In genomic region chr7:155356323-155357105, GRCh38 we compare ENCODE assay signal across 9 cellular contexts. TPM values are rescaled to one million over a fixed set of nuclear protein-coding genes. Genes with fewer than 3 reads are reported as not detected.
DNase-seq lines count a peak whose midpoint lies in the region; ATAC-seq and TF ChIP-seq lines count a peak whose summit lies in the region.
"Had no signal": no experiment of that assay in that cellular context is flagged by ENCODE, and none has a peak within 500 bp of the region (broad histone marks: within the 10 kb centered on the region; RNA-seq: fewer than 3 reads in every experiment).

No MANE protein-coding gene starts in this region.

- no peak overlapping the region for H2AFZ ChIP-seq in OCI-LY1 (ENCODE audit: low read length)

- H3K4me3 Mint-ChIP-seq in natural killer cell, result no peak overlapping the region

- H3K36me3 Mint-ChIP-seq in natural killer cell, result no peaks in the 10 kb centered on the region

- H3K79me2 ChIP-seq in OCI-LY1 (ENCODE audit: insufficient read depth, low read length), result no peaks in the 10 kb centered on the region

- H3K4me3 ChIP-seq in OCI-LY1 (ENCODE audit: low read depth, low read length, poor library complexity, severe bottlenecking) (no peak overlapping the region), MG63 (no peak overlapping the region)

- DNase-seq in 8988T (peak; percentile 66), GM10248 (ENCODE audit: extremely low spot score) (no peak), foreskin keratinocyte (no peak), natural killer cell (no peak), MG63 (no peak), NAMALWA (ENCODE audit: low spot score) (no peak)
- DNase-seq: NCI-H2029 treated with DMSO at 0.1 percent for 48 hours had no signal

- no peaks in the 10 kb centered on the region for H4K20me1 ChIP-seq in OCI-LY1 (ENCODE audit: insufficient read depth, low read length)

- H3K27me3 Mint-ChIP-seq in natural killer cell (ENCODE audit: low read depth in 2 of 2), result peaks cover 6 to 17% of the 10 kb centered on the region in 2 donors

- peaks cover 14% of the 10 kb centered on the region; the same call in 1 of the 2 replicates for H3K27me3 ChIP-seq in OCI-LY1 (ENCODE audit: insufficient read depth, low read length)
- H3K27me3 ChIP-seq in foreskin keratinocyte, result peaks cover 28% of the 10 kb centered on the region
- H3K27me3 ChIP-seq in MG63, result no peaks in the 10 kb centered on the region

- H3K27ac Mint-ChIP-seq in natural killer cell, result no peak overlapping the region

- intact Hi-C loops in natural killer cell (cut with micrococcal nuclease), result no loop called here

- POLR2A ChIA-PET in GM10248 (lab: Yijun Ruan, JAX), result no interaction called here

- H3K9ac ChIP-seq in OCI-LY1 (ENCODE audit: low read length), result no peak overlapping the region

- H3K9me3 ChIP-seq in OCI-LY1 (ENCODE audit: low read length), result no peaks in the 10 kb centered on the region
- no peaks in the 10 kb centered on the region for H3K9me3 ChIP-seq in MG63

- CTCF ChIA-PET in GM10248 (lab: Yijun Ruan, JAX), result interaction anchor here (1.0 to 4.3 kb wide), 7 partner anchors 12 to 442 kb away, joined by 3 to 22 read pairs (median 3); no protein-coding TSS in a partner anchor

- ATAC-seq in foreskin keratinocyte, result peak; percentile 24
- no peak for ATAC-seq in HG03196 (IDR thresholded peaks at IDR 0.05; ENCODE audit: unreplicated experiment)
- ATAC-seq in natural killer cell, result no peak

- peak; percentile 9 for TF ChIP-seq CTCF in GM10248 (IDR thresholded peaks at IDR 0.05; ENCODE audit: control extremely low read depth, extremely low read depth, low read depth, missing control alignments)
- peak; percentile 45 for TF ChIP-seq CTCF in OCI-LY1 (IDR thresholded peaks at IDR 0.05; ENCODE audit: low read length)
- peak; percentile 55 for TF ChIP-seq CTCF in foreskin keratinocyte (conservative IDR thresholded peaks at IDR 0.05)
- no peak for TF ChIP-seq CTCF in natural killer cell (IDR thresholded peaks at IDR 0.05)

- no peak overlapping the region for H3K4me2 ChIP-seq in OCI-LY1 (ENCODE audit: low read length)

- no peaks in the 10 kb centered on the region for H3K36me3 ChIP-seq in OCI-LY1 (ENCODE audit: insufficient read depth, low read length)
- no peaks in the 10 kb centered on the region for H3K36me3 ChIP-seq in MG63

- H3K27ac ChIP-seq in OCI-LY1 (ENCODE audit: low read depth, low read length, poor library complexity, severe bottlenecking), result no peak overlapping the region
- H3K27ac ChIP-seq in foreskin keratinocyte, result no peak overlapping the region

- no peaks in the 10 kb centered on the region for H3F3A ChIP-seq in OCI-LY1 (ENCODE audit: insufficient read depth, low read length)

- no peaks in the 10 kb centered on the region for H3K9me2 ChIP-seq in OCI-LY1 (ENCODE audit: low read depth, low read length)

- H3K4me1 ChIP-seq in OCI-LY1 (ENCODE audit: insufficient read depth, low read length, severe bottlenecking) (peaks cover 9% of the 10 kb centered on the region), foreskin keratinocyte (no peaks in the 10 kb centered on the region)

- H3K9me3 Mint-ChIP-seq in natural killer cell, result no peaks in the 10 kb centered on the region

- H3K4me1 Mint-ChIP-seq in natural killer cell, result no peaks in the 10 kb centered on the region

RNA-seq across cellular contexts. Expression of gene INSIG1, which starts 58.8 kb away (rescaled TPM):
- total RNA-seq in foreskin keratinocyte, result 184 and 210 TPM in 2 replicates
- 88.5 and 92.0 TPM in 2 replicates for polyA plus RNA-seq in foreskin keratinocyte
- 100 to 1,000 TPM in 1 of 3 donors, 10 to 100 TPM in 2; 66.7 to 115 (median 84.5) TPM for total RNA-seq in natural killer cell
- 45.7 and 72.3 TPM in 2 replicates for total RNA-seq in MG63 (2014; rRNA removed; shearing (Covaris generic); ENCODE audit: low replicate concordance)
